Comparison of ENCODE assay signal across 27 cellular contexts in the genomic region with DNA sequence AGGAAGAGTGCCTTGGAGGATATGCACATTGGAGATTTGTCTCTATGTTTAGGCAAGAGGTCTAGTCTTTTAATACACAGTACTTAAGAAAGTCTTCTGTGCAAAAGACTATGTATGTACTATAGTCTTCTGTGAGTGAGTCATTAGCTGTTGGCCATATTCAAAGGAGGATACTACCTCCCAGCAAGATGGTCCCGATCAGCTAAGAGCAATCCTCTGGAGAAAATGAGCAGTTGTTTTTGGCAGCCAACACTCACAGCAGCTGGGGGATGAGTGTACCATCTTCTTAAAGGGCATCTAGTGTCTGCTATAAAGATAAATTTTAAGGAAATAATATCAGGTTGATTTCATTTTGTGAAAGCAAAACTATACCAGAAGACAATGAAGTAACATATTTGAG.
DNase-seq lines count a peak whose midpoint lies in the region; ATAC-seq and TF ChIP-seq lines count a peak whose summit lies in the region.
"Had no signal": no experiment of that assay in that cellular context is flagged by ENCODE, and none has a peak within 500 bp of the region (broad histone marks: within the 10 kb centered on the region; RNA-seq: fewer than 3 reads in every experiment).

No MANE protein-coding gene starts in this region.

- H3K4me3 Mint-ChIP-seq in progenitor cell of endocrine pancreas (ENCODE audit: low read depth), result no peak overlapping the region
- H3K4me3 Mint-ChIP-seq: CD4-positive, CD25-positive, alpha-beta regulatory T cell; naive thymus-derived CD8-positive, alpha-beta T cell had no signal

- no peaks in the 10 kb centered on the region for H3K9me3 Mint-ChIP-seq in progenitor cell of endocrine pancreas (ENCODE audit: low read depth)
- H3K9me3 Mint-ChIP-seq: activated T-helper 2 cell treated with anti-CD3 and anti-CD28 coated beads, Interferon-gamma antibody, Interleukin-2, Interleukin-4, amounts not matched to agents 10 μg/mL and 5 μg/mL and 100 μg/mL, durations not matched to agents 14 hours and 24 hours and 36 hours had no signal

- H3K27ac Mint-ChIP-seq in progenitor cell of endocrine pancreas, result no peak overlapping the region
- H3K27ac Mint-ChIP-seq: activated T-helper 2 cell treated with anti-CD3 and anti-CD28 coated beads, Interferon-gamma antibody, Interleukin-2, Interleukin-4, amounts not matched to agents 10 μg/mL and 5 μg/mL and 100 μg/mL, durations not matched to agents 14 hours and 24 hours and 36 hours; CD4-positive, CD25-positive, alpha-beta regulatory T cell had no signal

- DNase-seq in COLO829 (ENCODE audit: low spot score) (peak; percentile 50), RPMI7951 (ENCODE audit: low read depth) (peak; percentile 47), epithelial cell of esophagus (ENCODE audit: low read depth) (peak; percentile 6), myocyte (ENCODE audit: low read depth) (peak; percentile 64), progenitor cell of endocrine pancreas (ENCODE audit: low spot score, unreplicated experiment) (no peak), amygdala (lab: John Stamatoyannopoulos, UW) (no peak), left lobe of liver (ENCODE audit: low spot score) (no peak)
- DNase-seq: activated CD4-positive, alpha-beta T cell treated with anti-CD3 and anti-CD28 coated beads for 48 hours; activated naive CD4-positive, alpha-beta T cell treated with anti-CD3 and anti-CD28 coated beads, Interleukin-2, amount 50 U/mL, for 16 hours; activated T-cell treated with anti-CD3 and anti-CD28 coated beads for 4 hours; CD4-positive, CD25-positive, alpha-beta regulatory T cell; colonic mucosa; effector CD8-positive, alpha-beta T cell; EL; gastrocnemius medialis; midbrain; naive thymus-derived CD8-positive, alpha-beta T cell; NCI-H146; NCI-H2107; NCI-H82; psoas muscle; SIG-M5; sigmoid colon; stimulated activated naive CD4-positive, alpha-beta T cell had no signal

- no peaks in the 10 kb centered on the region for H3K36me3 Mint-ChIP-seq in progenitor cell of endocrine pancreas (ENCODE audit: insufficient read depth)
- H3K36me3 Mint-ChIP-seq: CD4-positive, CD25-positive, alpha-beta regulatory T cell; naive thymus-derived CD8-positive, alpha-beta T cell had no signal

- peaks cover 6% of the 10 kb centered on the region for H3K4me1 Mint-ChIP-seq in progenitor cell of endocrine pancreas (ENCODE audit: low read depth)
- H3K4me1 Mint-ChIP-seq: CD4-positive, CD25-positive, alpha-beta regulatory T cell had no signal

- H3K27me3 Mint-ChIP-seq in progenitor cell of endocrine pancreas, result no peaks in the 10 kb centered on the region

- ATAC-seq in HG02840 (IDR thresholded peaks at IDR 0.05; ENCODE audit: low FRiP score, unreplicated experiment) (no peak), left lobe of liver (no peak)
- ATAC-seq: gastrocnemius medialis; naive thymus-derived CD8-positive, alpha-beta T cell; psoas muscle had no signal

- TF ChIP-seq CTCF in epithelial cell of esophagus (IDR thresholded peaks at IDR 0.05; ENCODE audit: insufficient read depth, low read depth, low read length, missing control alignments) (no peak), progenitor cell of endocrine pancreas (IDR thresholded peaks at IDR 0.05; ENCODE audit: unreplicated experiment) (no peak)

- H3K4me3 ChIP-seq in epithelial cell of esophagus (ENCODE audit: low read length), result no peak overlapping the region
- H3K4me3 ChIP-seq: breast epithelium, colonic mucosa, gastrocnemius medialis, psoas muscle, sigmoid colon had no signal

Comparison
In these comparisons a context has a peak if more than half of its experiments do, and no peak if none do; other contexts are left out.
1. DNase-seq: peak in COLO829 (single experiment), RPMI7951 (single experiment), epithelial cell of esophagus (single experiment) and myocyte (single experiment); none in progenitor cell of endocrine pancreas (single experiment), amygdala (0 of 56) and left lobe of liver (single experiment).